ENCODE assay signal across 1 cellular context in the genomic region with DNA sequence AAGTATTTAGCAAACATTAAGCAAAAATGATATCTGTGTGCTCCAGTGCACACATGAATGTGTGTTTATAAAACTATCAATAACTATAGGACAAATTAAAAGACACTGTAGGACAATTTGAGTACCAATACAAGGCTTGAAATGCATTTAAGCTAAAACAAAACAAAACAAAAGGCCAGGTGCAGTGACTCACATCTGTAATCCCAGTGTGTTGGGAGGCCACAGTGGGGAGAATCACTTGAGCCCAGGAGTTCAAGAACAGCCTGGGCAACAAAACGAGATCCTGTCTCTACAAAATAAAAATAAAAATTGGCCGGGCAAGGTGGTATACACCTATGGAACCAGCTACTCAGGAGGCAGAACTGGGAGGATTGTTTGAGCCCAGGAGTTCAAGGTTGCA.
TF ChIP-seq lines count a peak whose summit lies in the region.

No MANE protein-coding gene starts in this region.

TF ChIP-seq in GM23338, 12 proteins besides CTCF, POLR2A, EP300 and RAD21 (continued from another document):
- TF ChIP-seq, protein P1, sequence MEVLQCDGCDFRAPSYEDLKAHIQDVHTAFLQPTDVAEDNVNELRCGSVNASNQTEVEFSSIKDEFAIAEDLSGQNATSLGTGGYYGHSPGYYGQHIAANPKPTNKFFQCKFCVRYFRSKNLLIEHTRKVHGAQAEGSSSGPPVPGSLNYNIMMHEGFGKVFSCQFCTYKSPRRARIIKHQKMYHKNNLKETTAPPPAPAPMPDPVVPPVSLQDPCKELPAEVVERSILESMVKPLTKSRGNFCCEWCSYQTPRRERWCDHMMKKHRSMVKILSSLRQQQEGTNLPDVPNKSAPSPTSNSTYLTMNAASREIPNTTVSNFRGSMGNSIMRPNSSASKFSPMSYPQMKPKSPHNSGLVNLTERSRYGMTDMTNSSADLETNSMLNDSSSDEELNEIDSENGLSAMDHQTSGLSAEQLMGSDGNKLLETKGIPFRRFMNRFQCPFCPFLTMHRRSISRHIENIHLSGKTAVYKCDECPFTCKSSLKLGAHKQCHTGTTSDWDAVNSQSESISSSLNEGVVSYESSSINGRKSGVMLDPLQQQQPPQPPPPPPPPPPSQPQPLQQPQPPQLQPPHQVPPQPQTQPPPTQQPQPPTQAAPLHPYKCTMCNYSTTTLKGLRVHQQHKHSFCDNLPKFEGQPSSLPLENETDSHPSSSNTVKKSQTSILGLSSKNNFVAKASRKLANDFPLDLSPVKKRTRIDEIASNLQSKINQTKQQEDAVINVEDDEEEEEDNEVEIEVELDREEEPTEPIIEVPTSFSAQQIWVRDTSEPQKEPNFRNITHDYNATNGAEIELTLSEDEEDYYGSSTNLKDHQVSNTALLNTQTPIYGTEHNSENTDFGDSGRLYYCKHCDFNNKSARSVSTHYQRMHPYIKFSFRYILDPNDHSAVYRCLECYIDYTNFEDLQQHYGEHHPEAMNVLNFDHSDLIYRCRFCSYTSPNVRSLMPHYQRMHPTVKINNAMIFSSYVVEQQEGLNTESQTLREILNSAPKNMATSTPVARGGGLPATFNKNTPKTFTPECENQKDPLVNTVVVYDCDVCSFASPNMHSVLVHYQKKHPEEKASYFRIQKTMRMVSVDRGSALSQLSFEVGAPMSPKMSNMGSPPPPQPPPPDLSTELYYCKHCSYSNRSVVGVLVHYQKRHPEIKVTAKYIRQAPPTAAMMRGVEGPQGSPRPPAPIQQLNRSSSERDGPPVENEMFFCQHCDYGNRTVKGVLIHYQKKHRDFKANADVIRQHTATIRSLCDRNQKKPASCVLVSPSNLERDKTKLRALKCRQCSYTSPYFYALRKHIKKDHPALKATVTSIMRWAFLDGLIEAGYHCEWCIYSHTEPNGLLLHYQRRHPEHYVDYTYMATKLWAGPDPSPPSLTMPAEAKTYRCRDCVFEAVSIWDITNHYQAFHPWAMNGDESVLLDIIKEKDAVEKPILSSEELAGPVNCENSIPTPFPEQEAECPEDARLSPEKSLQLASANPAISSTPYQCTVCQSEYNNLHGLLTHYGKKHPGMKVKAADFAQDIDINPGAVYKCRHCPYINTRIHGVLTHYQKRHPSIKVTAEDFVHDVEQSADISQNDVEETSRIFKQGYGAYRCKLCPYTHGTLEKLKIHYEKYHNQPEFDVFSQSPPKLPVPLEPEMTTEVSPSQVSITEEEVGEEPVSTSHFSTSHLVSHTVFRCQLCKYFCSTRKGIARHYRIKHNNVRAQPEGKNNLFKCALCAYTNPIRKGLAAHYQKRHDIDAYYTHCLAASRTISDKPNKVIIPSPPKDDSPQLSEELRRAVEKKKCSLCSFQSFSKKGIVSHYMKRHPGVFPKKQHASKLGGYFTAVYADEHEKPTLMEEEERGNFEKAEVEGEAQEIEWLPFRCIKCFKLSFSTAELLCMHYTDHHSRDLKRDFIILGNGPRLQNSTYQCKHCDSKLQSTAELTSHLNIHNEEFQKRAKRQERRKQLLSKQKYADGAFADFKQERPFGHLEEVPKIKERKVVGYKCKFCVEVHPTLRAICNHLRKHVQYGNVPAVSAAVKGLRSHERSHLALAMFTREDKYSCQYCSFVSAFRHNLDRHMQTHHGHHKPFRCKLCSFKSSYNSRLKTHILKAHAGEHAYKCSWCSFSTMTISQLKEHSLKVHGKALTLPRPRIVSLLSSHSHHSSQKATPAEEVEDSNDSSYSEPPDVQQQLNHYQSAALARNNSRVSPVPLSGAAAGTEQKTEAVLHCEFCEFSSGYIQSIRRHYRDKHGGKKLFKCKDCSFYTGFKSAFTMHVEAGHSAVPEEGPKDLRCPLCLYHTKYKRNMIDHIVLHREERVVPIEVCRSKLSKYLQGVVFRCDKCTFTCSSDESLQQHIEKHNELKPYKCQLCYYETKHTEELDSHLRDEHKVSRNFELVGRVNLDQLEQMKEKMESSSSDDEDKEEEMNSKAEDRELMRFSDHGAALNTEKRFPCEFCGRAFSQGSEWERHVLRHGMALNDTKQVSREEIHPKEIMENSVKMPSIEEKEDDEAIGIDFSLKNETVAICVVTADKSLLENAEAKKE (CRISPR knock-in tag; IDR thresholded peaks at IDR 0.05): no peak
- TF ChIP-seq EZH2 (IDR thresholded peaks at IDR 0.05; ENCODE audit: low read depth, unreplicated experiment): no peak
- no peak for TF ChIP-seq EZH2phosphoT487 (IDR thresholded peaks at IDR 0.05; ENCODE audit: unreplicated experiment)
- TF ChIP-seq, protein P2, sequence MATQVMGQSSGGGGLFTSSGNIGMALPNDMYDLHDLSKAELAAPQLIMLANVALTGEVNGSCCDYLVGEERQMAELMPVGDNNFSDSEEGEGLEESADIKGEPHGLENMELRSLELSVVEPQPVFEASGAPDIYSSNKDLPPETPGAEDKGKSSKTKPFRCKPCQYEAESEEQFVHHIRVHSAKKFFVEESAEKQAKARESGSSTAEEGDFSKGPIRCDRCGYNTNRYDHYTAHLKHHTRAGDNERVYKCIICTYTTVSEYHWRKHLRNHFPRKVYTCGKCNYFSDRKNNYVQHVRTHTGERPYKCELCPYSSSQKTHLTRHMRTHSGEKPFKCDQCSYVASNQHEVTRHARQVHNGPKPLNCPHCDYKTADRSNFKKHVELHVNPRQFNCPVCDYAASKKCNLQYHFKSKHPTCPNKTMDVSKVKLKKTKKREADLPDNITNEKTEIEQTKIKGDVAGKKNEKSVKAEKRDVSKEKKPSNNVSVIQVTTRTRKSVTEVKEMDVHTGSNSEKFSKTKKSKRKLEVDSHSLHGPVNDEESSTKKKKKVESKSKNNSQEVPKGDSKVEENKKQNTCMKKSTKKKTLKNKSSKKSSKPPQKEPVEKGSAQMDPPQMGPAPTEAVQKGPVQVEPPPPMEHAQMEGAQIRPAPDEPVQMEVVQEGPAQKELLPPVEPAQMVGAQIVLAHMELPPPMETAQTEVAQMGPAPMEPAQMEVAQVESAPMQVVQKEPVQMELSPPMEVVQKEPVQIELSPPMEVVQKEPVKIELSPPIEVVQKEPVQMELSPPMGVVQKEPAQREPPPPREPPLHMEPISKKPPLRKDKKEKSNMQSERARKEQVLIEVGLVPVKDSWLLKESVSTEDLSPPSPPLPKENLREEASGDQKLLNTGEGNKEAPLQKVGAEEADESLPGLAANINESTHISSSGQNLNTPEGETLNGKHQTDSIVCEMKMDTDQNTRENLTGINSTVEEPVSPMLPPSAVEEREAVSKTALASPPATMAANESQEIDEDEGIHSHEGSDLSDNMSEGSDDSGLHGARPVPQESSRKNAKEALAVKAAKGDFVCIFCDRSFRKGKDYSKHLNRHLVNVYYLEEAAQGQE (IDR thresholded peaks at IDR 0.05; ENCODE audit: unreplicated experiment): no peak
- no peak for TF ChIP-seq CREB1 (CRISPR knock-in tag; IDR thresholded peaks at IDR 0.05; ENCODE audit: low read depth)
